In the genomic region with DNA sequence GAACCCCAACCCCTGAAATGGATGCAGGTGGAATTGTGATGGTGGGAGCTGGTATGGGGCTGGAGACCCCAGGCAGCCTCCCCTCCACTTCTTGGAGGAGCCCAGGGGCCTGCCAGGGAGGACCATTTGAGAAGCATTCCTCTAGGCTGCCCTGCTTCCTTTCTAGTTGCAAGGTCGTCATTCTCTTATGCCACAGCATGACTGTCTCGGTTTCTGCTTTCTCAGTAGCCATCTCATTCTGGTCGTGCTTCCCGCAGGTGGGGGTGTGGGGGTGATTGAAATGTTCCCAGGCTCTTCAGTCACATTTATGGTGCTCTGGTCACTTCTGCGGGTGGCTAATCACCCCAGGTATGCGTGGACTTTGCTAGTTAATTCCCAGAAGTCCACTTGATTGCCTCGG, we compare ENCODE assay signal across 24 cellular contexts.
"Had no signal": no experiment of that assay in that cellular context is flagged by ENCODE, and none has a peak within 500 bp of the region (broad histone marks: within the 10 kb centered on the region; RNA-seq: fewer than 3 reads in every experiment).

No MANE protein-coding gene starts in this region.

- H3K27ac ChIP-seq: hepatocyte, left ventricle myocardium inferior, pancreas, psoas muscle, right atrium auricular region, right lobe of liver, tibial nerve, upper lobe of left lung, vagina had no signal

- H3K9me3 ChIP-seq: left ventricle myocardium inferior, pancreas, psoas muscle, right atrium auricular region, right lobe of liver, tibial nerve, upper lobe of left lung, vagina had no signal

- H3K27me3 ChIP-seq: hepatocyte, right atrium auricular region, right lobe of liver, tibial nerve, upper lobe of left lung, vagina had no signal

- DNase-seq: islet precursor cell; left ventricle myocardium inferior; mesendoderm; midbrain; naive thymus-derived CD8-positive, alpha-beta T cell; nucleus accumbens; pancreas; posterior cingulate gyrus; psoas muscle; right lobe of liver; stimulated activated CD4-positive, alpha-beta T cell treated with anti-CD3 and anti-CD28 coated beads, Interleukin-1b, Interleukin-23, amount 100 ng/mL, for 48 hours; stimulated activated CD4-positive, alpha-beta T cell treated with anti-CD3 and anti-CD28 coated beads, Interleukin-2, amount 100 ng/mL, for 48 hours; stimulated activated CD4-positive, alpha-beta T cell treated with anti-CD3 and anti-CD28 coated beads, Interleukin-4, amount 100 ng/mL, for 4 hours; stimulated activated CD8-positive, alpha-beta memory T cell treated with anti-CD3 and anti-CD28 coated beads, Interleukin-4, amount 100 ng/mL, for 48 hours; stimulated activated naive CD4-positive, alpha-beta T cell treated with Interleukin-2 at 50 U/mL for 16 hours; stimulated activated naive CD8-positive, alpha-beta T cell treated with anti-CD3 and anti-CD28 coated beads, Interleukin-15, amount 100 ng/mL, for 72 hours; substantia nigra; upper lobe of left lung had no signal

- H3K79me2 ChIP-seq: hepatocyte had no signal

- H3K4me3 ChIP-seq: hepatocyte, left ventricle myocardium inferior, lung, pancreas, psoas muscle, right atrium auricular region, right lobe of liver, smooth muscle cell, tibial nerve, upper lobe of left lung, vagina had no signal

- H2AFZ ChIP-seq: hepatocyte had no signal

- H3K4me1 ChIP-seq: left ventricle myocardium inferior, pancreas, psoas muscle, right atrium auricular region, right lobe of liver, tibial nerve, upper lobe of left lung, vagina had no signal

- H3K4me2 ChIP-seq: hepatocyte, smooth muscle cell had no signal

- H3K36me3 ChIP-seq: left ventricle myocardium inferior, pancreas, right atrium auricular region, right lobe of liver, tibial nerve, upper lobe of left lung, vagina had no signal
